8 cellular contexts compared by ENCODE assay signal in genomic region chr19:55116232-55117062, GRCh38. TPM values are rescaled to one million over a fixed set of nuclear protein-coding genes. Genes with fewer than 3 reads are reported as not detected.
DNase-seq lines count a peak whose midpoint lies in the region; ATAC-seq, FAIRE-seq and TF ChIP-seq lines count a peak whose summit lies in the region.

No MANE protein-coding gene starts in this region.

- intact Hi-C loops in HepG2 (cut with micrococcal nuclease; ENCODE audit: unreplicated experiment), result loop anchor here (1.0 kb wide), 1 partner anchor 91 kb away; no protein-coding TSS in a partner anchor

- peak overlapping the region; percentile 98 for H3K4me2 ChIP-seq in HepG2 (ENCODE audit: low read depth, low read length)

- ATAC-seq in HepG2, result peak; percentile 39
- no peak for ATAC-seq in GM19463 (IDR thresholded peaks at IDR 0.05; ENCODE audit: unreplicated experiment)

- TF ChIP-seq RAD21 in HepG2 (CRISPR knock-in tag; IDR thresholded peaks at IDR 0.05), result no peak

- TF ChIP-seq EP300 in HepG2 (IDR thresholded peaks at IDR 0.05; ENCODE audit: low read depth in 2 of 2, low read length in 2 of 2), result no peak
- no peak for TF ChIP-seq EP300 in HepG2 (CRISPR knock-in tag; IDR thresholded peaks at IDR 0.05; ENCODE audit: borderline replicate concordance)

- POLR2A ChIA-PET in GM10248 (lab: Yijun Ruan, JAX), result interaction anchor here (0.7 to 1.1 kb wide), 2 partner anchors 360 to 373 kb away, joined by 3 read pairs; partner anchors contain the start of gene ZNF628
- POLR2A ChIA-PET in HepG2 (lab: Yijun Ruan, JAX), result interaction anchor here (0.7 to 1.2 kb wide), 2 partner anchors 92 to 291 kb away, joined by 3 read pairs; partner anchors contain the start of genes PTPRH and UBE2S

- in situ Hi-C loops in HepG2 (cut with HindIII; ENCODE audit: extremely low pct_ligation_motif_present, low pct_unique_long_range_greater_than_20kb), result no loop called here

- FAIRE-seq in HepG2 (lab: Jason Lieb, UNC) (no peak), D721Med (lab: Jason Lieb, UNC) (no peak)

- peak; percentile 76 for DNase-seq in GM10248 (ENCODE audit: extremely low spot score)
- peak; percentile 39 for DNase-seq in M059J (ENCODE audit: low read depth)
- peak; percentile 73 for DNase-seq in activated CD4-positive, alpha-beta T cell treated with anti-CD3 and anti-CD28 coated beads for 48 hours
- peak; percentile 9 for DNase-seq in HepG2 (ENCODE audit: low spot score)
- peak; percentile 50 for DNase-seq in stimulated activated CD4-positive, alpha-beta T cell treated with anti-CD3 and anti-CD28 coated beads, Interleukin-4, amount 100 ng/mL, for 1 hour
- DNase-seq in D721Med (ENCODE audit: insufficient read length, low spot score), result no peak

- H3K9ac ChIP-seq in duodenal mucosa (ENCODE audit: low read depth in 1 of 2, low read length in 2 of 2) (peak overlapping the region; percentile 87 to 94), HepG2 (ENCODE audit: insufficient read depth, low read depth, low read length) (peak overlapping the region; percentile 85)

- TF ChIP-seq CTCF in GM10248 (IDR thresholded peaks at IDR 0.05; ENCODE audit: control extremely low read depth, extremely low read depth, low read depth, missing control alignments), result no peak
- no peak for TF ChIP-seq CTCF in HepG2 (CRISPR knock-in tag; IDR thresholded peaks at IDR 0.05)
- TF ChIP-seq CTCF in D721Med (IDR thresholded peaks at IDR 0.05; ENCODE audit: insufficient read depth, missing control alignments), result no peak

- no peak for TF ChIP-seq POLR2A in HepG2 (IDR thresholded peaks at IDR 0.05; ENCODE audit: insufficient read depth in 1 of 2, low read depth in 2 of 2, low read length in 2 of 2)

- peaks cover 14% of the 10 kb centered on the region for H4K20me1 ChIP-seq in HepG2 (ENCODE audit: insufficient read depth, low read length)

- H3K36me3 ChIP-seq in duodenal mucosa (ENCODE audit: control insufficient read depth in 1 of 2, insufficient read depth in 2 of 2, low read length in 2 of 2), result peaks cover 8 to 9% of the 10 kb centered on the region in 2 donors
- peaks cover 3 to 7% of the 10 kb centered on the region in 2 experiments; a peak in 2 of 5 replicates for H3K36me3 ChIP-seq in HepG2 (replicated peaks in 1 of 2; ENCODE audit: control insufficient read depth in 1 of 2, insufficient read depth in 2 of 2, low read length in 2 of 2)

- CTCF ChIA-PET in GM10248 (lab: Yijun Ruan, JAX), result interaction anchor here (1.4 to 2.4 kb wide), 2 partner anchors 16 to 28 kb away, joined by 4 to 9 read pairs; no protein-coding TSS in a partner anchor
- CTCF ChIA-PET in HepG2 (lab: Yijun Ruan, JAX; ENCODE audit: low intra/inter-chr PET ratio, low total read pairs), result no interaction called here

- H2AFZ ChIP-seq in HepG2 (ENCODE audit: low read length), result no peak overlapping the region

- peaks cover 32% of the 10 kb centered on the region for H3K79me2 ChIP-seq in HepG2 (ENCODE audit: insufficient read depth, low read length)

- H3K9me3 ChIP-seq in duodenal mucosa (ENCODE audit: control insufficient read depth in 1 of 2, low read length in 2 of 2) (no peaks in the 10 kb centered on the region), HepG2 (ENCODE audit: low read length) (no peaks in the 10 kb centered on the region)

- H3K27me3 ChIP-seq in duodenal mucosa (ENCODE audit: control insufficient read depth in 1 of 2, insufficient read depth in 2 of 2, low read length in 2 of 2) (no peaks in the 10 kb centered on the region), HepG2 (ENCODE audit: control insufficient read depth in 1 of 2, insufficient read depth in 2 of 2, low read length in 2 of 2) (no peaks in the 10 kb centered on the region)

- BruUV-seq in HepG2 (replicated peaks; lab: Mats Ljungman, UMichigan), result no TSS peak

- H3K4me1 ChIP-seq in duodenal mucosa (ENCODE audit: control insufficient read depth in 1 of 2, insufficient read depth in 2 of 2, low read length in 2 of 2) (peaks cover 25 to 42% of the 10 kb centered on the region in 2 donors), HepG2 (ENCODE audit: insufficient read depth, low read length) (peaks cover 43% of the 10 kb centered on the region)

- H3K27ac ChIP-seq in duodenal mucosa (ENCODE audit: low read depth, low read length) (peak overlapping the region; percentile 77), HepG2 (ENCODE audit: extremely low read length, insufficient read depth, low read length) (peak overlapping the region; percentile 47)

- H3K4me3 ChIP-seq in duodenal mucosa (ENCODE audit: low read depth in 1 of 2, low read length in 2 of 2) (peak overlapping the region; percentile 94 to 95), HepG2 (replicated peaks in 1 of 3; ENCODE audit: insufficient read depth in 1 of 3, low read depth in 2 of 3, low read length in 3 of 3) (peak overlapping the region; percentile 82 to 99 (median 86))

- 4% methylated on average over 32 of the region's 32 CpGs for WGBS in HepG2 (ENCODE audit: low lambda C conversion rate)

RNA-seq across cellular contexts. Expression of gene PPP1R12C, which starts 1.0 kb away (rescaled TPM):
- 26.9 and 39.9 TPM in 2 replicates for total RNA-seq in M059J (2014; rRNA removed; shearing (Covaris generic))
- 13.0 and 29.7 TPM in 2 replicates for total RNA-seq in HepG2 (2016; rRNA removed; fragmentation: Illumina TruSeq; extraction: Trizol)
- 8.7 and 9.6 TPM in 2 replicates for total RNA-seq in HepG2 (2016; cell fraction: cytosol; rRNA removed; fragmentation: Illumina TruSeq; extraction: Trizol; ENCODE audit: low read depth)
- 10.7 and 30.4 TPM in 2 replicates for total RNA-seq in HepG2 (2016; cell fraction: insoluble cytoplasmic fraction; rRNA removed; fragmentation: Illumina TruSeq; extraction: Trizol)
- 16.0 and 19.8 TPM in 2 replicates for total RNA-seq in HepG2 (2016; cell fraction: membrane; rRNA removed; fragmentation: Illumina TruSeq; extraction: Trizol)
- total RNA-seq in HepG2 (2016; cell fraction: nucleus; rRNA removed; fragmentation: Illumina TruSeq; extraction: Trizol), result 33.8 and 39.8 TPM in 2 replicates
- 30.3 and 40.4 TPM in 2 replicates for polyA plus RNA-seq in HepG2 (2011; rRNA removed)
- 13.1 and 19.7 TPM in 2 replicates for polyA plus RNA-seq in HepG2 (2011; cell fraction: cytosol; rRNA removed)
- 234 and 309 TPM in 2 replicates for polyA plus RNA-seq in HepG2 (2011; cell fraction: nucleus; rRNA removed)
- polyA plus RNA-seq in HepG2 (2012), result 30.8 and 39.8 TPM in 2 replicates
- polyA plus RNA-seq in HepG2 (2016; cell fraction: cytosol; fragmentation: Illumina TruSeq; extraction: Trizol; ENCODE audit: low read depth), result 16.9 and 17.6 TPM in 2 replicates
- 21.3 and 29.2 TPM in 2 replicates for polyA plus RNA-seq in HepG2 (2016; cell fraction: insoluble cytoplasmic fraction; fragmentation: Illumina TruSeq; extraction: Trizol; ENCODE audit: low read depth)
- polyA plus RNA-seq in HepG2 (2016; cell fraction: membrane; fragmentation: Illumina TruSeq; extraction: Trizol; ENCODE audit: low read depth), result 27.6 and 31.9 TPM in 2 replicates
- polyA plus RNA-seq in HepG2 (2016; cell fraction: nucleus; fragmentation: Illumina TruSeq; extraction: Trizol; ENCODE audit: insufficient read depth, low read depth), result 194 and 196 TPM in 2 replicates
- polyA minus RNA-seq in HepG2 (2011; rRNA and poly(A)+ RNA removed; ENCODE audit: low replicate concordance), result 20.6 and 25.3 TPM in 2 replicates
- polyA minus RNA-seq in HepG2 (2011; cell fraction: cytosol; rRNA and poly(A)+ RNA removed), result 6.3 and 6.7 TPM in 2 replicates
- 22.7 and 26.5 TPM in 2 replicates for polyA minus RNA-seq in HepG2 (2011; cell fraction: nucleus; rRNA and poly(A)+ RNA removed)

RNA-seq across cellular contexts. Expression of gene TNNT1, which starts 32.6 kb away (rescaled TPM):
- total RNA-seq in M059J (2014; rRNA removed; shearing (Covaris generic)), result 25.5 and 40.1 TPM in 2 replicates
- total RNA-seq in HepG2 (2016; rRNA removed; fragmentation: Illumina TruSeq; extraction: Trizol), result 1.3 and 1.4 TPM in 2 replicates
- 0.91 and 3.3 TPM in 2 replicates for total RNA-seq in HepG2 (2016; cell fraction: cytosol; rRNA removed; fragmentation: Illumina TruSeq; extraction: Trizol; ENCODE audit: low read depth)
- total RNA-seq in HepG2 (2016; cell fraction: insoluble cytoplasmic fraction; rRNA removed; fragmentation: Illumina TruSeq; extraction: Trizol), result 1.3 and 1.5 TPM in 2 replicates
- 3.2 and 3.6 TPM in 2 replicates for total RNA-seq in HepG2 (2016; cell fraction: membrane; rRNA removed; fragmentation: Illumina TruSeq; extraction: Trizol)
- 0.99 and 1.1 TPM in 2 replicates for total RNA-seq in HepG2 (2016; cell fraction: nucleus; rRNA removed; fragmentation: Illumina TruSeq; extraction: Trizol)
- polyA plus RNA-seq in HepG2 (2011; rRNA removed), result 1.3 and 2.4 TPM in 2 replicates
- polyA plus RNA-seq in HepG2 (2011; cell fraction: cytosol; rRNA removed), result 2.1 and 2.2 TPM in 2 replicates
- 1.6 and 1.8 TPM in 2 replicates for polyA plus RNA-seq in HepG2 (2011; cell fraction: nucleus; rRNA removed)
- polyA plus RNA-seq in HepG2 (2012), result 1.8 and 3.8 TPM in 2 replicates
- 3.1 and 3.6 TPM in 2 replicates for polyA plus RNA-seq in HepG2 (2016; cell fraction: cytosol; fragmentation: Illumina TruSeq; extraction: Trizol; ENCODE audit: low read depth)
- 0.81 and 1.7 TPM in 2 replicates for polyA plus RNA-seq in HepG2 (2016; cell fraction: insoluble cytoplasmic fraction; fragmentation: Illumina TruSeq; extraction: Trizol; ENCODE audit: low read depth)
- polyA plus RNA-seq in HepG2 (2016; cell fraction: membrane; fragmentation: Illumina TruSeq; extraction: Trizol; ENCODE audit: low read depth), result 2.3 and 3.5 TPM in 2 replicates
- 1.7 and 2.1 TPM in 2 replicates for polyA plus RNA-seq in HepG2 (2016; cell fraction: nucleus; fragmentation: Illumina TruSeq; extraction: Trizol; ENCODE audit: insufficient read depth, low read depth)
- polyA minus RNA-seq in HepG2 (2011; rRNA and poly(A)+ RNA removed; ENCODE audit: low replicate concordance), result 0.64 and 6.2 TPM in 2 replicates
- polyA minus RNA-seq in HepG2 (2011; cell fraction: cytosol; rRNA and poly(A)+ RNA removed), result 2.5 TPM in 1 of 2 replicates, not detected in the other
- polyA minus RNA-seq in HepG2 (2011; cell fraction: nucleus; rRNA and poly(A)+ RNA removed), result 1.0 TPM in 1 of 2 replicates, not detected in the other

RNA-seq across cellular contexts. Expression of gene EPS8L1, which starts 40.8 kb away (rescaled TPM):
- total RNA-seq in M059J (2014; rRNA removed; shearing (Covaris generic)), result 1.7 and 2.5 TPM in 2 replicates
- 2.3 and 3.0 TPM in 2 replicates for total RNA-seq in HepG2 (2016; rRNA removed; fragmentation: Illumina TruSeq; extraction: Trizol)
- 0.79 and 0.91 TPM in 2 replicates for total RNA-seq in HepG2 (2016; cell fraction: cytosol; rRNA removed; fragmentation: Illumina TruSeq; extraction: Trizol; ENCODE audit: low read depth)
- 1.4 and 2.2 TPM in 2 replicates for total RNA-seq in HepG2 (2016; cell fraction: insoluble cytoplasmic fraction; rRNA removed; fragmentation: Illumina TruSeq; extraction: Trizol)
- 2.6 and 2.9 TPM in 2 replicates for total RNA-seq in HepG2 (2016; cell fraction: membrane; rRNA removed; fragmentation: Illumina TruSeq; extraction: Trizol)
- total RNA-seq in HepG2 (2016; cell fraction: nucleus; rRNA removed; fragmentation: Illumina TruSeq; extraction: Trizol), result 0.84 and 1.3 TPM in 2 replicates
- polyA plus RNA-seq in HepG2 (2011; rRNA removed), result 6.3 and 6.6 TPM in 2 replicates
- 3.0 and 4.2 TPM in 2 replicates for polyA plus RNA-seq in HepG2 (2011; cell fraction: cytosol; rRNA removed)
- 27.8 and 31.9 TPM in 2 replicates for polyA plus RNA-seq in HepG2 (2011; cell fraction: nucleus; rRNA removed)
- polyA plus RNA-seq in HepG2 (2012), result 5.0 and 6.5 TPM in 2 replicates
- 1.6 and 1.7 TPM in 2 replicates for polyA plus RNA-seq in HepG2 (2016; cell fraction: cytosol; fragmentation: Illumina TruSeq; extraction: Trizol; ENCODE audit: low read depth)
- polyA plus RNA-seq in HepG2 (2016; cell fraction: insoluble cytoplasmic fraction; fragmentation: Illumina TruSeq; extraction: Trizol; ENCODE audit: low read depth), result 1.4 and 2.0 TPM in 2 replicates
- 2.0 TPM in 2 replicates for polyA plus RNA-seq in HepG2 (2016; cell fraction: membrane; fragmentation: Illumina TruSeq; extraction: Trizol; ENCODE audit: low read depth)
- 6.3 and 7.4 TPM in 2 replicates for polyA plus RNA-seq in HepG2 (2016; cell fraction: nucleus; fragmentation: Illumina TruSeq; extraction: Trizol; ENCODE audit: insufficient read depth, low read depth)
- 4.0 and 6.3 TPM in 2 replicates for polyA minus RNA-seq in HepG2 (2011; rRNA and poly(A)+ RNA removed; ENCODE audit: low replicate concordance)
- 0.88 and 1.4 TPM in 2 replicates for polyA minus RNA-seq in HepG2 (2011; cell fraction: cytosol; rRNA and poly(A)+ RNA removed)
- 3.4 and 3.7 TPM in 2 replicates for polyA minus RNA-seq in HepG2 (2011; cell fraction: nucleus; rRNA and poly(A)+ RNA removed)

RNA-seq across cellular contexts. Expression of gene TNNI3, which starts 41.1 kb away (rescaled TPM):
- 0.42 TPM in 1 of 2 replicates, not detected in the other for total RNA-seq in M059J (2014; rRNA removed; shearing (Covaris generic))
- total RNA-seq in HepG2 (2016; rRNA removed; fragmentation: Illumina TruSeq; extraction: Trizol), result 3.5 and 3.7 TPM in 2 replicates
- total RNA-seq in HepG2 (2016; cell fraction: cytosol; rRNA removed; fragmentation: Illumina TruSeq; extraction: Trizol; ENCODE audit: low read depth), result 1.9 and 3.2 TPM in 2 replicates
- 3.8 and 5.6 TPM in 2 replicates for total RNA-seq in HepG2 (2016; cell fraction: insoluble cytoplasmic fraction; rRNA removed; fragmentation: Illumina TruSeq; extraction: Trizol)
- total RNA-seq in HepG2 (2016; cell fraction: membrane; rRNA removed; fragmentation: Illumina TruSeq; extraction: Trizol), result 2.0 and 2.4 TPM in 2 replicates
- total RNA-seq in HepG2 (2016; cell fraction: nucleus; rRNA removed; fragmentation: Illumina TruSeq; extraction: Trizol), result 1.6 and 2.3 TPM in 2 replicates
- 3.7 TPM in 2 replicates for polyA plus RNA-seq in HepG2 (2011; rRNA removed)
- 4.8 and 5.7 TPM in 2 replicates for polyA plus RNA-seq in HepG2 (2011; cell fraction: cytosol; rRNA removed)
- 2.4 and 3.1 TPM in 2 replicates for polyA plus RNA-seq in HepG2 (2011; cell fraction: nucleus; rRNA removed)
- 4.6 and 9.0 TPM in 2 replicates for polyA plus RNA-seq in HepG2 (2012)
- 1.5 and 2.8 TPM in 2 replicates for polyA plus RNA-seq in HepG2 (2016; cell fraction: cytosol; fragmentation: Illumina TruSeq; extraction: Trizol; ENCODE audit: low read depth)
- 4.3 and 5.1 TPM in 2 replicates for polyA plus RNA-seq in HepG2 (2016; cell fraction: insoluble cytoplasmic fraction; fragmentation: Illumina TruSeq; extraction: Trizol; ENCODE audit: low read depth)
- polyA plus RNA-seq in HepG2 (2016; cell fraction: membrane; fragmentation: Illumina TruSeq; extraction: Trizol; ENCODE audit: low read depth), result 1.1 and 1.6 TPM in 2 replicates
- 3.4 TPM in 2 replicates for polyA plus RNA-seq in HepG2 (2016; cell fraction: nucleus; fragmentation: Illumina TruSeq; extraction: Trizol; ENCODE audit: insufficient read depth, low read depth)
- polyA minus RNA-seq in HepG2 (2011; rRNA and poly(A)+ RNA removed; ENCODE audit: low replicate concordance), result 0.48 and 0.75 TPM in 2 replicates
- not detected in 2 replicates for polyA minus RNA-seq in HepG2 (2011; cell fraction: cytosol; rRNA and poly(A)+ RNA removed)
- not detected in 2 replicates for polyA minus RNA-seq in HepG2 (2011; cell fraction: nucleus; rRNA and poly(A)+ RNA removed)

RNA-seq across cellular contexts. Expression of gene DNAAF3, which starts 50.0 kb away (rescaled TPM):
- total RNA-seq in M059J (2014; rRNA removed; shearing (Covaris generic)), result 0.44 and 4.0 TPM in 2 replicates
- 0.40 and 0.41 TPM in 2 replicates for total RNA-seq in HepG2 (2016; rRNA removed; fragmentation: Illumina TruSeq; extraction: Trizol)
- 0.40 TPM in 1 of 2 replicates, not detected in the other for total RNA-seq in HepG2 (2016; cell fraction: cytosol; rRNA removed; fragmentation: Illumina TruSeq; extraction: Trizol; ENCODE audit: low read depth)
- total RNA-seq in HepG2 (2016; cell fraction: insoluble cytoplasmic fraction; rRNA removed; fragmentation: Illumina TruSeq; extraction: Trizol), result 0.17 and 0.30 TPM in 2 replicates
- total RNA-seq in HepG2 (2016; cell fraction: membrane; rRNA removed; fragmentation: Illumina TruSeq; extraction: Trizol), result 0.17 and 0.34 TPM in 2 replicates
- 0.66 and 1.1 TPM in 2 replicates for total RNA-seq in HepG2 (2016; cell fraction: nucleus; rRNA removed; fragmentation: Illumina TruSeq; extraction: Trizol)
- polyA plus RNA-seq in HepG2 (2011; rRNA removed), result 0.30 and 0.33 TPM in 2 replicates
- 0.12 and 0.27 TPM in 2 replicates for polyA plus RNA-seq in HepG2 (2011; cell fraction: cytosol; rRNA removed)
- polyA plus RNA-seq in HepG2 (2011; cell fraction: nucleus; rRNA removed), result 1.0 and 1.6 TPM in 2 replicates
- 0.24 and 0.31 TPM in 2 replicates for polyA plus RNA-seq in HepG2 (2012)
- polyA plus RNA-seq in HepG2 (2016; cell fraction: cytosol; fragmentation: Illumina TruSeq; extraction: Trizol; ENCODE audit: low read depth), result 0.28 TPM in 1 of 2 replicates, not detected in the other
- polyA plus RNA-seq in HepG2 (2016; cell fraction: insoluble cytoplasmic fraction; fragmentation: Illumina TruSeq; extraction: Trizol; ENCODE audit: low read depth), result 0.41 and 0.73 TPM in 2 replicates
- not detected in 2 replicates for polyA plus RNA-seq in HepG2 (2016; cell fraction: membrane; fragmentation: Illumina TruSeq; extraction: Trizol; ENCODE audit: low read depth)
- 1.1 and 1.9 TPM in 2 replicates for polyA plus RNA-seq in HepG2 (2016; cell fraction: nucleus; fragmentation: Illumina TruSeq; extraction: Trizol; ENCODE audit: insufficient read depth, low read depth)
- polyA minus RNA-seq in HepG2 (2011; rRNA and poly(A)+ RNA removed; ENCODE audit: low replicate concordance), result 0.06 and 16.2 TPM in 2 replicates
- not detected in 2 replicates for polyA minus RNA-seq in HepG2 (2011; cell fraction: cytosol; rRNA and poly(A)+ RNA removed)
- polyA minus RNA-seq in HepG2 (2011; cell fraction: nucleus; rRNA and poly(A)+ RNA removed), result 0.26 TPM in 1 of 2 replicates, not detected in the other
